In the genomic region with DNA sequence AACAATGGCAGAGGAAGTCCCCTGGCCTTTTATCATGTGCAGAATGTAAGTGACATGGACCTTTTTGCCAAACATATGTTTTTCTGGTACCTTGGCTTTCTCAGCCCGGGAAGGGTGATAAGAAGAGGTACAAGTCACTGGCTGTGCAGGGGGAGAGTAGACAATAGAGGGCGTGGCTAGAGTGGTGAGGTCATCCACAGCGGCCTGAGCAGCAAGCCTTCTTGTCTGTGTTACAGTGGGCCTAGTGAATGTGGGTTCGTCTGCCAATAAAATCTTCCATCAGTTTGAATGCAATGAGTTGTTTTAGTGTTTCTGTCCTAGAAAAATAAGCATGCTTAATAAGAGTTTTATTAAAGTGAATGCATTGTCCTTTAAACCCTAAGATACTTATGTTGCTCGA, we compare ENCODE assay signal across 8 cellular contexts. TPM values are rescaled to one million over a fixed set of nuclear protein-coding genes. Genes with fewer than 3 reads are reported as not detected.
DNase-seq lines count a peak whose midpoint lies in the region; ATAC-seq, FAIRE-seq and TF ChIP-seq lines count a peak whose summit lies in the region.

No MANE protein-coding gene starts in this region.

- 57% methylated on average over 5 of the region's 5 CpGs for WGBS in right lobe of liver (ENCODE audit: insufficient coverage, low coverage, low lambda C conversion rate, missing lambda C conversion rate)
- 87% methylated on average over 5 of the region's 5 CpGs for WGBS in HepG2 (ENCODE audit: low lambda C conversion rate)
- WGBS in esophagus muscularis mucosa, result 61% methylated on average over 5 of the region's 5 CpGs

- BruUV-seq in HepG2 (replicated peaks; lab: Mats Ljungman, UMichigan), result no TSS peak

- H3K27me3 ChIP-seq in right lobe of liver (no peaks in the 10 kb centered on the region), HepG2 (ENCODE audit: control insufficient read depth in 1 of 2, insufficient read depth in 2 of 2, low read length in 2 of 2) (no peaks in the 10 kb centered on the region), kidney epithelial cell (ENCODE audit: control insufficient read depth, insufficient read depth, low read length) (no peaks in the 10 kb centered on the region), esophagus muscularis mucosa (no peaks in the 10 kb centered on the region)

- ATAC-seq in right lobe of liver (peak; percentile 57 to 83 (median 68)), HepG2 (no peak), HG02885 (IDR thresholded peaks at IDR 0.05; ENCODE audit: poor library complexity, unreplicated experiment) (no peak)

- H4K20me1 ChIP-seq in HepG2 (ENCODE audit: insufficient read depth, low read length), result no peaks in the 10 kb centered on the region; the same call in 1 of the 2 replicates

- H3K27ac ChIP-seq in right lobe of liver, result no peak overlapping the region
- H3K27ac ChIP-seq in HepG2 (ENCODE audit: extremely low read length, insufficient read depth, low read length), result no peak overlapping the region
- no peak overlapping the region for H3K27ac ChIP-seq in esophagus muscularis mucosa (replicated peaks in 1 of 4)

- POLR2A ChIA-PET in HepG2 (lab: Yijun Ruan, JAX), result no interaction called here

- no peak for FAIRE-seq in HepG2 (lab: Jason Lieb, UNC)

- TF ChIP-seq CTCF in right lobe of liver (IDR thresholded peaks at IDR 0.05) (no peak), HepG2 (CRISPR knock-in tag; IDR thresholded peaks at IDR 0.05) (no peak), cardiac fibroblast (IDR thresholded peaks at IDR 0.05; ENCODE audit: low read depth, low read length) (no peak), kidney epithelial cell (IDR thresholded peaks at IDR 0.05; ENCODE audit: insufficient read depth, low read length, poor library complexity, severe bottlenecking) (no peak), esophagus muscularis mucosa (IDR thresholded peaks at IDR 0.05) (no peak)

- in situ Hi-C loops in HepG2 (cut with HindIII; ENCODE audit: extremely low pct_ligation_motif_present, low pct_unique_long_range_greater_than_20kb), result no loop called here

- CTCF ChIA-PET in HepG2 (lab: Yijun Ruan, JAX; ENCODE audit: low intra/inter-chr PET ratio, low total read pairs), result no interaction called here

- H3K79me2 ChIP-seq in HepG2 (ENCODE audit: insufficient read depth, low read length), result no peaks in the 10 kb centered on the region

- no peak overlapping the region for H3K4me2 ChIP-seq in HepG2 (ENCODE audit: low read depth, low read length)

- H3K4me3 ChIP-seq in right lobe of liver, result no peak overlapping the region
- no peak overlapping the region for H3K4me3 ChIP-seq in HepG2 (replicated peaks in 1 of 3; ENCODE audit: insufficient read depth in 1 of 3, low read depth in 2 of 3, low read length in 3 of 3)
- no peak overlapping the region for H3K4me3 ChIP-seq in cardiac fibroblast (replicated peaks in 1 of 2; ENCODE audit: low read depth in 2 of 2, low read length in 2 of 2)
- no peak overlapping the region for H3K4me3 ChIP-seq in kidney epithelial cell (ENCODE audit: low read depth, low read length)
- no peak overlapping the region for H3K4me3 ChIP-seq in esophagus muscularis mucosa

- H2AFZ ChIP-seq in HepG2 (ENCODE audit: low read length), result no peak overlapping the region

- DNase-seq in right lobe of liver (peak in 1 of 3 donors; percentile 25), HepG2 (ENCODE audit: low spot score) (no peak), cardiac fibroblast (ENCODE audit: low read depth in 2 of 2) (peak; percentile 79 to 84), kidney epithelial cell (ENCODE audit: low read depth) (peak; percentile 50), esophagus muscularis mucosa (ENCODE audit: extremely low spot score) (no peak), NCI-H1436 treated with DMSO at 0.1 percent for 48 hours (lab: John Stamatoyannopoulos, UW) (no peak)
- no peak for DNase-seq in activated CD4-positive, CD25-positive, alpha-beta regulatory T cell (lab: John Stamatoyannopoulos, UW)

- H3K9me3 ChIP-seq in right lobe of liver (no peaks in the 10 kb centered on the region), HepG2 (ENCODE audit: low read length) (no peaks in the 10 kb centered on the region), esophagus muscularis mucosa (no peaks in the 10 kb centered on the region)

- no peaks in the 10 kb centered on the region for H3K4me1 ChIP-seq in right lobe of liver
- H3K4me1 ChIP-seq in HepG2 (ENCODE audit: insufficient read depth, low read length), result no peaks in the 10 kb centered on the region
- H3K4me1 ChIP-seq in esophagus muscularis mucosa, result peaks cover 0 to 13% (median 2%) of the 10 kb centered on the region in 4 donors

- TF ChIP-seq RAD21 in HepG2 (CRISPR knock-in tag; IDR thresholded peaks at IDR 0.05), result no peak

- intact Hi-C loops in right lobe of liver (cut with DNase I), result loop anchor here (10.0 kb wide), 1 partner anchor 135 kb away; no protein-coding TSS in a partner anchor
- intact Hi-C loops in HepG2 (cut with micrococcal nuclease; ENCODE audit: unreplicated experiment), result loop anchor here (2.0 kb wide), 1 partner anchor 389 kb away; no protein-coding TSS in a partner anchor
- intact Hi-C loops in esophagus muscularis mucosa (cut with DNase I), result loop anchor here (5.0 to 10.0 kb wide), 2 partner anchors 133 to 385 kb away; no protein-coding TSS in a partner anchor

- TF ChIP-seq EP300 in HepG2 (IDR thresholded peaks at IDR 0.05; ENCODE audit: low read depth in 2 of 2, low read length in 2 of 2) (no peak), HepG2 (CRISPR knock-in tag; IDR thresholded peaks at IDR 0.05; ENCODE audit: borderline replicate concordance) (no peak), esophagus muscularis mucosa (IDR thresholded peaks at IDR 0.05) (no peak)

- H3K9ac ChIP-seq in HepG2 (ENCODE audit: insufficient read depth, low read depth, low read length), result no peak overlapping the region

- TF ChIP-seq POLR2A in right lobe of liver (IDR thresholded peaks at IDR 0.05) (no peak), HepG2 (IDR thresholded peaks at IDR 0.05; ENCODE audit: insufficient read depth in 1 of 2, low read depth in 2 of 2, low read length in 2 of 2) (no peak), esophagus muscularis mucosa (IDR thresholded peaks at IDR 0.05; ENCODE audit: low read depth) (no peak)

- H3K36me3 ChIP-seq in right lobe of liver (peaks cover 0 to 85% (median 41%) of the 10 kb centered on the region in 4 donors), HepG2 (replicated peaks in 1 of 2; ENCODE audit: control insufficient read depth in 1 of 2, insufficient read depth in 2 of 2, low read length in 2 of 2) (peaks cover 27 to 76% of the 10 kb centered on the region in 2 experiments), kidney epithelial cell (ENCODE audit: control insufficient read depth, insufficient read depth, low read length) (no peaks in the 10 kb centered on the region), esophagus muscularis mucosa (peaks cover 61 to 98% (median 69%) of the 10 kb centered on the region in 4 donors)

TF ChIP-seq in HepG2, 621 proteins besides CTCF, POLR2A, EP300 and RAD21 (continues in another document):
- no peak for TF ChIP-seq ARHGAP35 (CRISPR knock-in tag; IDR thresholded peaks at IDR 0.05; ENCODE audit: borderline replicate concordance)
- no peak for TF ChIP-seq ZNF841 (CRISPR knock-in tag; IDR thresholded peaks at IDR 0.05; ENCODE audit: borderline replicate concordance)
- TF ChIP-seq, protein P1, sequence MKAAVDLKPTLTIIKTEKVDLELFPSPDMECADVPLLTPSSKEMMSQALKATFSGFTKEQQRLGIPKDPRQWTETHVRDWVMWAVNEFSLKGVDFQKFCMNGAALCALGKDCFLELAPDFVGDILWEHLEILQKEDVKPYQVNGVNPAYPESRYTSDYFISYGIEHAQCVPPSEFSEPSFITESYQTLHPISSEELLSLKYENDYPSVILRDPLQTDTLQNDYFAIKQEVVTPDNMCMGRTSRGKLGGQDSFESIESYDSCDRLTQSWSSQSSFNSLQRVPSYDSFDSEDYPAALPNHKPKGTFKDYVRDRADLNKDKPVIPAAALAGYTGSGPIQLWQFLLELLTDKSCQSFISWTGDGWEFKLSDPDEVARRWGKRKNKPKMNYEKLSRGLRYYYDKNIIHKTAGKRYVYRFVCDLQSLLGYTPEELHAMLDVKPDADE (CRISPR knock-in tag; IDR thresholded peaks at IDR 0.05), result no peak
- TF ChIP-seq, protein P2, sequence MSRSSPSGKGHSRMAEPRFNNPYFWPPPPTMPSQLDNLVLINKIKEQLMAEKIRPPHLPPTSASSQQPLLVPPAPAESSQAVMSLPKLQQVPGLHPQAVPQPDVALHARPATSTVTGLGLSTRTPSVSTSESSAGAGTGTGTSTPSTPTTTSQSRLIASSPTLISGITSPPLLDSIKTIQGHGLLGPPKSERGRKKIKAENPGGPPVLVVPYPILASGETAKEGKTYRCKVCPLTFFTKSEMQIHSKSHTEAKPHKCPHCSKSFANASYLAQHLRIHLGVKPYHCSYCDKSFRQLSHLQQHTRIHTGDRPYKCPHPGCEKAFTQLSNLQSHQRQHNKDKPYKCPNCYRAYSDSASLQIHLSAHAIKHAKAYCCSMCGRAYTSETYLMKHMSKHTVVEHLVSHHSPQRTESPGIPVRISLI (CRISPR knock-in tag; IDR thresholded peaks at IDR 0.05; ENCODE audit: borderline replicate concordance), result no peak

RNA-seq across cellular contexts. Expression of a gene that starts 59.0 kb away (rescaled TPM):
- 100 to 1,000 TPM in 1 of 6 experiments, 10 to 100 TPM in 5; 51.9 to 151 (median 72.0) TPM for total RNA-seq in right lobe of liver
- 210 and 242 TPM in 2 replicates for total RNA-seq in HepG2 (2016; rRNA removed; fragmentation: Illumina TruSeq; extraction: Trizol)
- 63.5 and 72.1 TPM in 2 replicates for total RNA-seq in HepG2 (2016; cell fraction: cytosol; rRNA removed; fragmentation: Illumina TruSeq; extraction: Trizol; ENCODE audit: low read depth)
- total RNA-seq in HepG2 (2016; cell fraction: insoluble cytoplasmic fraction; rRNA removed; fragmentation: Illumina TruSeq; extraction: Trizol), result 212 TPM in 2 replicates
- total RNA-seq in HepG2 (2016; cell fraction: membrane; rRNA removed; fragmentation: Illumina TruSeq; extraction: Trizol), result 131 and 149 TPM in 2 replicates
- 134 TPM in 2 replicates for total RNA-seq in HepG2 (2016; cell fraction: nucleus; rRNA removed; fragmentation: Illumina TruSeq; extraction: Trizol)
- polyA plus RNA-seq in HepG2 (2011; rRNA removed), result 64.8 and 67.5 TPM in 2 replicates
- polyA plus RNA-seq in HepG2 (2011; cell fraction: cytosol; rRNA removed), result 60.1 and 64.5 TPM in 2 replicates
- 37.3 and 39.4 TPM in 2 replicates for polyA plus RNA-seq in HepG2 (2011; cell fraction: nucleus; rRNA removed)
- polyA plus RNA-seq in HepG2 (2012), result 112 and 139 TPM in 2 replicates
- polyA plus RNA-seq in HepG2 (2016; cell fraction: cytosol; fragmentation: Illumina TruSeq; extraction: Trizol; ENCODE audit: low read depth), result 80.6 and 88.6 TPM in 2 replicates
- polyA plus RNA-seq in HepG2 (2016; cell fraction: insoluble cytoplasmic fraction; fragmentation: Illumina TruSeq; extraction: Trizol; ENCODE audit: low read depth), result 270 and 293 TPM in 2 replicates
- polyA plus RNA-seq in HepG2 (2016; cell fraction: membrane; fragmentation: Illumina TruSeq; extraction: Trizol; ENCODE audit: low read depth), result 132 and 155 TPM in 2 replicates
- 206 and 219 TPM in 2 replicates for polyA plus RNA-seq in HepG2 (2016; cell fraction: nucleus; fragmentation: Illumina TruSeq; extraction: Trizol; ENCODE audit: insufficient read depth, low read depth)
- polyA minus RNA-seq in HepG2 (2011; rRNA and poly(A)+ RNA removed; ENCODE audit: low replicate concordance), result 119 and 158 TPM in 2 replicates
- polyA minus RNA-seq in HepG2 (2011; cell fraction: cytosol; rRNA and poly(A)+ RNA removed), result 59.4 and 61.6 TPM in 2 replicates
- polyA minus RNA-seq in HepG2 (2011; cell fraction: nucleus; rRNA and poly(A)+ RNA removed), result 35.2 and 45.2 TPM in 2 replicates
- total RNA-seq in kidney epithelial cell, result 208 and 239 TPM in 2 replicates
- 10 to 100 TPM; 24.5 to 58.6 (median 51.9) TPM for total RNA-seq in esophagus muscularis mucosa

Comparison
In these comparisons a context has a peak if more than half of its experiments do, and no peak if none do; other contexts are left out.
1. ATAC-seq: peak in right lobe of liver (4 of 4); none in HepG2 (single experiment) and HG02885 (single experiment).
2. DNase-seq: peak in cardiac fibroblast (2 of 2) and kidney epithelial cell (single experiment); none in HepG2 (single experiment), esophagus muscularis mucosa (single experiment), NCI-H1436 treated with DMSO at 0.1 percent for 48 hours (single experiment) and activated CD4-positive, CD25-positive, alpha-beta regulatory T cell (0 of 4).